In the genomic region with DNA sequence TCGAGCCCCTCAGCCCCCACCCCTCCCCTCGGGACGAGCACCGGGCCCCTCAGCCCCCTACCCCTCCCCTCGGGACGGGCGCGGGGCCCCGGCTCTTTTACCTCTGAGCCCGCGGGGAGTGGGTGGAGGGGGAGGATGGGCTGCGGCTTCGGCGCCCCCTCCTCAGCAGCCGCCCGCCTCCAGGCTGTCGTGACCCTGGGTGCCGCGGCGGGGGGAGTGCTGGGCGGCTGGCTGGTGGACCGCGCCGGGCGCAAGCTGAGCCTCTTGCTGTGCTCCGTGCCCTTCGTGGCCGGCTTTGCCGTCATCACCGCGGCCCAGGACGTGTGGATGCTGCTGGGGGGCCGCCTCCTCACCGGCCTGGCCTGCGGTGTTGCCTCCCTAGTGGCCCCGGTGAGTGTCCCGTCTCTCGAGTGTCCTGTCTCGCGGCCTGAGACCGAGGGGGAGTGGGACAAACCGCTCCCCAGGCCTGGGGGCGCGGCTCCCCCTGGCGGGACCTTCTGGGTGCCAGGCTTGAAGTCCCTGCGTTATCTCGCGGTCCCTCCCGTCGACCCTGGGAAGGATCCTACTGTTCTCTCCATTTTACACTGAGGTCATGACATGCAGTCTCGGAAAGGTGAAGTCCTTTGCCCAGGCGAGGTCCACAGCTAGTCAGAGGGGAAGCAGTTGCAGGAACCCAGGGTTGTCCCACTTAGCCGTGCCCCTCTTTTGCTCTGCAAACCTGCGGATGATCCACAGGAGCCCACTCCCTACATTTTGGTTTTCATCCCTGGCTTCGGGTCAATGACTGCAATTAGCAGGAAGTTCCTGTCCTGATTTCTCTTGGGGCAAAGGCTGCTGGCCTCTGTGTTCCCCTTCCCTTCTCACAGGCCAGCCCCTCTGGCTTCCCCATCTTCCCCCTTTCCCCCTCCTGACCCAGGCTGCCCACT, we compare ENCODE assay signal across 8 cellular contexts. TPM values are rescaled to one million over a fixed set of nuclear protein-coding genes. Genes with fewer than 3 reads are reported as not detected.
DNase-seq lines count a peak whose midpoint lies in the region; ATAC-seq, FAIRE-seq and TF ChIP-seq lines count a peak whose summit lies in the region.

No MANE protein-coding gene starts in this region.

- H3K36me3 ChIP-seq in SJCRH30: no peaks in the 10 kb centered on the region
- peaks cover 7% of the 10 kb centered on the region for H3K36me3 ChIP-seq in bronchial epithelial cell (ENCODE audit: control insufficient read depth, insufficient read depth, low read length)

- TF ChIP-seq POLR2A in GM12892 (IDR thresholded peaks at IDR 0.05; ENCODE audit: low read depth, low read length): no peak

- no peaks in the 10 kb centered on the region for H3K9me3 ChIP-seq in SJCRH30 (replicated peaks)

- peak overlapping the region; percentile 79 for H3K4me3 Mint-ChIP-seq in stimulated activated effector memory CD8-positive, alpha-beta T cell treated with anti-CD3 and anti-CD28 coated beads, Interleukin-12 subunit alpha, Interleukin-12 subunit beta, amount 100 ng/mL, for 72 hours

- peaks cover 13% of the 10 kb centered on the region for H3K4me1 ChIP-seq in SJCRH30

- DNase-seq in 8988T (peak; percentile 55), GM12892 (ENCODE audit: insufficient read length) (peak; percentile 41), SJCRH30 (peak; percentile 68 to 80), bronchial epithelial cell (ENCODE audit: low read depth) (peak; percentile 13), kidney tubule cell (ENCODE audit: low spot score) (peak; percentile 55), cerebellar cortex (ENCODE audit: low spot score) (no peak)
- DNase-seq in stimulated activated effector memory CD8-positive, alpha-beta T cell treated with anti-CD3 and anti-CD28 coated beads, Interleukin-12 subunit alpha, Interleukin-12 subunit beta, amount 100 ng/mL, for 72 hours (ENCODE audit: low spot score in 2 of 2): peak; percentile 30 to 70

- ATAC-seq in stimulated activated effector memory CD8-positive, alpha-beta T cell treated with anti-CD3 and anti-CD28 coated beads, Interleukin-12 subunit alpha, Interleukin-12 subunit beta, amount 100 ng/mL, for 72 hours: no peak
- no peak for ATAC-seq in HG03460 (IDR thresholded peaks at IDR 0.05; ENCODE audit: unreplicated experiment)

- peaks cover 10% of the 10 kb centered on the region for H3K36me3 Mint-ChIP-seq in stimulated activated effector memory CD8-positive, alpha-beta T cell treated with anti-CD3 and anti-CD28 coated beads, Interleukin-12 subunit alpha, Interleukin-12 subunit beta, amount 100 ng/mL, for 72 hours

- no peak overlapping the region; the same call in 1 of the 2 replicates for H3K27ac ChIP-seq in SJCRH30

- TF ChIP-seq CTCF in bronchial epithelial cell (IDR thresholded peaks at IDR 0.05; ENCODE audit: insufficient read depth, low read length, severe bottlenecking): peak; percentile 70

- H3K4me3 ChIP-seq in SJCRH30: peak overlapping the region; percentile 81
- H3K4me3 ChIP-seq in bronchial epithelial cell (ENCODE audit: low read depth, low read length): peak overlapping the region; percentile 83

- no peaks in the 10 kb centered on the region for H3K9me3 Mint-ChIP-seq in stimulated activated effector memory CD8-positive, alpha-beta T cell treated with anti-CD3 and anti-CD28 coated beads, Interleukin-12 subunit alpha, Interleukin-12 subunit beta, amount 100 ng/mL, for 72 hours

- no peaks in the 10 kb centered on the region for H3K27me3 ChIP-seq in SJCRH30
- H3K27me3 ChIP-seq in bronchial epithelial cell (ENCODE audit: control insufficient read depth, insufficient read depth, low read length): no peaks in the 10 kb centered on the region

- peak overlapping the region; percentile 68 for H3K27ac Mint-ChIP-seq in stimulated activated effector memory CD8-positive, alpha-beta T cell treated with anti-CD3 and anti-CD28 coated beads, Interleukin-12 subunit alpha, Interleukin-12 subunit beta, amount 100 ng/mL, for 72 hours

- FAIRE-seq in GM12892 (lab: Jason Lieb, UNC) (peak; percentile 80), bronchial epithelial cell (lab: Jason Lieb, UNC) (no peak)

- H3K4me1 Mint-ChIP-seq in stimulated activated effector memory CD8-positive, alpha-beta T cell treated with anti-CD3 and anti-CD28 coated beads, Interleukin-12 subunit alpha, Interleukin-12 subunit beta, amount 100 ng/mL, for 72 hours: peaks cover 23% of the 10 kb centered on the region

RNA-seq across cellular contexts. Expression of gene SLC2A8, which starts 1.0 kb away (rescaled TPM):
- 3.0 TPM for polyA plus RNA-seq in GM12892 (2012; ENCODE audit: missing spikeins)
- total RNA-seq in SJCRH30 (2014; rRNA removed; shearing (Covaris generic)): 13.1 and 16.7 TPM in 2 replicates
- 4.5 and 7.0 TPM in 2 replicates for total RNA-seq in bronchial epithelial cell

RNA-seq across cellular contexts. Expression of gene ZNF79, which starts 26.2 kb away (rescaled TPM):
- polyA plus RNA-seq in GM12892 (2012; ENCODE audit: missing spikeins): 4.2 TPM
- total RNA-seq in SJCRH30 (2014; rRNA removed; shearing (Covaris generic)): 11.7 and 12.1 TPM in 2 replicates
- total RNA-seq in bronchial epithelial cell: 12.8 and 14.0 TPM in 2 replicates

RNA-seq across cellular contexts. Expression of gene RPL12, which starts 53.2 kb away (rescaled TPM):
- 4,522 TPM for polyA plus RNA-seq in GM12892 (2012; ENCODE audit: missing spikeins)
- 4,429 and 4,439 TPM in 2 replicates for total RNA-seq in SJCRH30 (2014; rRNA removed; shearing (Covaris generic))
- total RNA-seq in bronchial epithelial cell: 2,552 and 3,707 TPM in 2 replicates

RNA-seq across cellular contexts. Expression of gene LRSAM1, which starts 53.3 kb away (rescaled TPM):
- polyA plus RNA-seq in GM12892 (2012; ENCODE audit: missing spikeins): 11.2 TPM
- total RNA-seq in SJCRH30 (2014; rRNA removed; shearing (Covaris generic)): 5.8 and 7.3 TPM in 2 replicates
- 5.3 and 10.9 TPM in 2 replicates for total RNA-seq in bronchial epithelial cell
